ENCODE assay signal across 15 cellular contexts in genomic region chr7:30436046-30436445, GRCh38.
"Had no signal": no experiment of that assay in that cellular context is flagged by ENCODE, and none has a peak within 500 bp of the region (broad histone marks: within the 10 kb centered on the region; RNA-seq: fewer than 3 reads in every experiment).

No MANE protein-coding gene starts in this region.

- H2AFZ ChIP-seq: hepatocyte, parathyroid adenoma had no signal

- H3K9me3 ChIP-seq: thyroid gland had no signal

- H3K4me3 ChIP-seq: cardiac muscle cell, dorsolateral prefrontal cortex, hepatocyte, thyroid gland had no signal

- DNase-seq: activated CD4-positive, alpha-beta T cell treated with anti-CD3 and anti-CD28 coated beads, Interleukin-2, amount 50 U/mL, for 48 hours; activated effector memory CD4-positive, alpha-beta T cell treated with anti-CD3 and anti-CD28 coated beads, Interleukin-2, amount 50 U/mL, for 16 hours; activated T-cell treated with anti-CD3 and anti-CD28 coated beads, Interleukin-2, amount 50 U/mL, for 48 hours; dorsolateral prefrontal cortex; endodermal cell; erythroblast; midbrain; stimulated activated naive B cell treated with anti-CD40 and anti-IgM and Interleukin-4, amounts not matched to agents 10 μg/mL and 1 μg/mL and 100 μg/mL, for 72 hours; T-helper 9 cell; thyroid gland had no signal

- ATAC-seq: stimulated activated naive B cell treated with anti-CD40 and anti-IgM and Interleukin-4, amounts not matched to agents 10 μg/mL and 1 μg/mL and 100 μg/mL, for 72 hours had no signal

- H3K27me3 ChIP-seq: cardiac muscle cell, dorsolateral prefrontal cortex, hepatocyte, thyroid gland had no signal

- H3K27ac ChIP-seq: cardiac muscle cell, hepatocyte, parathyroid adenoma, VCaP had no signal

- H3K9ac ChIP-seq: parathyroid adenoma had no signal

- H3K9me3 Mint-ChIP-seq: activated naive CD4-positive, alpha-beta T cell treated with anti-CD3 and anti-CD28 coated beads, Interleukin-2, amount 50 U/mL, for 24 hours; stimulated activated naive B cell treated with anti-CD40 and anti-IgM and Interleukin-4, amounts not matched to agents 10 μg/mL and 1 μg/mL and 100 μg/mL, for 72 hours had no signal

- H3K27ac Mint-ChIP-seq: activated naive CD4-positive, alpha-beta T cell treated with anti-CD3 and anti-CD28 coated beads, Interleukin-2, amount 50 U/mL, for 24 hours; endodermal cell; stimulated activated naive B cell treated with anti-CD40 and anti-IgM and Interleukin-4, amounts not matched to agents 10 μg/mL and 1 μg/mL and 100 μg/mL, for 72 hours had no signal

- H3K4me1 Mint-ChIP-seq: activated naive CD4-positive, alpha-beta T cell treated with anti-CD3 and anti-CD28 coated beads, Interleukin-2, amount 50 U/mL, for 24 hours had no signal

- H3K4me2 ChIP-seq: hepatocyte had no signal

- H3K27me3 Mint-ChIP-seq: activated naive CD4-positive, alpha-beta T cell treated with anti-CD3 and anti-CD28 coated beads, Interleukin-2, amount 50 U/mL, for 24 hours; stimulated activated naive B cell treated with anti-CD40 and anti-IgM and Interleukin-4, amounts not matched to agents 10 μg/mL and 1 μg/mL and 100 μg/mL, for 72 hours had no signal

- H3K4me3 Mint-ChIP-seq: activated naive CD4-positive, alpha-beta T cell treated with anti-CD3 and anti-CD28 coated beads, Interleukin-2, amount 50 U/mL, for 24 hours; endodermal cell; stimulated activated naive B cell treated with anti-CD40 and anti-IgM and Interleukin-4, amounts not matched to agents 10 μg/mL and 1 μg/mL and 100 μg/mL, for 72 hours had no signal

- H3K79me2 ChIP-seq: hepatocyte, parathyroid adenoma had no signal
